Comparison of ENCODE assay signal across 20 cellular contexts in the genomic region with DNA sequence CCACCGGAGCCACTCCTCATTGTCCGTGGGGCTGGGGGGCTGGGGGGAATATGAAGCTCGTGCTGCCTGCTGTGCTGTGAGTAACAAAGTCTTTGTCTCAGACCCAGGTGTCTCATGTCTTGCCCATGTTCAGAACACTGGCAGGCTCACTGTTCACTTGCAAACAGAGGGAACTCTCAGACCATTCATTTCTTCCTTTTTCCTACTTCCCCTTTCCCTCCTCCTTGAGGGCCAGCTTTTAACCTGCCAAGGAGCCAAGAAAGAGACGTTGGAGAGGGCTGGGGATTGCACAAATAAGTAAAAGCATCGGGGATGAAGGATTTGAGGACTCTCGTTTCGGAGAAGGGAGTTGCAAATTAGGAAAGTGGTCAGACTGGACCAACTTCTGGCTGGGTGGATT. TPM values are rescaled to one million over a fixed set of nuclear protein-coding genes. Genes with fewer than 3 reads are reported as not detected.
A peak's percentile ranks its signal among the peaks of the same experiment; 100 is the strongest.
DNase-seq lines count a peak whose midpoint lies in the region; ATAC-seq, FAIRE-seq and TF ChIP-seq lines count a peak whose summit lies in the region.
"Had no signal": no experiment of that assay in that cellular context is flagged by ENCODE, and none has a peak within 500 bp of the region (broad histone marks: within the 10 kb centered on the region; RNA-seq: fewer than 3 reads in every experiment).

No MANE protein-coding gene starts in this region.

- H2BK20ac ChIP-seq in IMR-90 (ENCODE audit: low read depth, low read length) = no peak overlapping the region

- H3K4me2 ChIP-seq in IMR-90 (ENCODE audit: low read depth, low read length) (no peak overlapping the region), K562 (ENCODE audit: insufficient read depth, low read length) (no peak overlapping the region)
- H3K4me2 ChIP-seq: GM23338 had no signal

- H3K9ac ChIP-seq in IMR-90 (ENCODE audit: low read depth, low read length) (no peak overlapping the region), K562 (ENCODE audit: insufficient read depth in 1 of 2, low read depth in 2 of 2, low read length in 2 of 2) (no peak overlapping the region; a peak in 1 of 4 replicates)

- H3K36me3 ChIP-seq in IMR-90 (ENCODE audit: control insufficient read depth, insufficient read depth, low read length) = no peaks in the 10 kb centered on the region
- H3K36me3 ChIP-seq in K562 (ENCODE audit: control insufficient read depth, insufficient read depth, low read length) = no peaks in the 10 kb centered on the region

- TF ChIP-seq RAD21 in IMR-90 (IDR thresholded peaks at IDR 0.05; ENCODE audit: low read length) (no peak), K562 (CRISPR knock-in tag; conservative IDR thresholded peaks at IDR 0.05 in 1 of 2, IDR thresholded peaks at IDR 0.05 in 1 of 2) (no peak)

- H3K4me1 ChIP-seq in IMR-90 (ENCODE audit: control insufficient read depth, insufficient read depth, low read length) (no peaks in the 10 kb centered on the region), K562 (replicated peaks in 1 of 2; ENCODE audit: control insufficient read depth in 2 of 2, insufficient read depth in 2 of 2, low read length in 2 of 2) (peaks cover 0 to 19% of the 10 kb centered on the region in 2 experiments; a peak in 2 of 5 replicates)

- no peak overlapping the region for H3K14ac ChIP-seq in IMR-90 (replicated peaks; ENCODE audit: low read depth, low read length)

- dilution Hi-C loops in IMR-90 (cut with HindIII; ENCODE audit: low sequenced_read_pairs, unreplicated experiment) = no loop called here

- H3K23ac ChIP-seq in IMR-90 (ENCODE audit: low read depth, low read length) = no peak overlapping the region

- no peak overlapping the region for H2BK120ac ChIP-seq in IMR-90 (ENCODE audit: low read depth, low read length)

- no peaks in the 10 kb centered on the region for H3K79me1 ChIP-seq in IMR-90 (ENCODE audit: low read depth in 1 of 2, low read length in 2 of 2)

- POLR2A ChIA-PET in IMR-90 (lab: Charles Lee; ENCODE audit: unreplicated experiment) (no interaction called here), K562 (lab: Yijun Ruan, JAX) (interaction anchor here (1.0 kb wide), 1 partner anchor 73 kb away, joined by 4 read pairs; no protein-coding TSS in a partner anchor)

- in situ Hi-C loops in IMR-90 (cut with MboI; ENCODE audit: low sequenced_read_pairs) = no loop called here
- in situ Hi-C loops in K562 (cut with MboI) = no loop called here

- H3K56ac ChIP-seq in IMR-90 (ENCODE audit: extremely low read depth, insufficient read depth, low read length) = no peak overlapping the region

- intact Hi-C loops in IMR-90 (cut with micrococcal nuclease) (no loop called here), K562 (cut with micrococcal nuclease) (no loop called here)

- H3K9me1 ChIP-seq in IMR-90 (ENCODE audit: insufficient read depth, low read length) (no peaks in the 10 kb centered on the region), K562 (ENCODE audit: control insufficient read depth, insufficient read depth, low read length) (no peaks in the 10 kb centered on the region)

- peaks cover 10% of the 10 kb centered on the region for H3K27me3 ChIP-seq in IMR-90 (ENCODE audit: control insufficient read depth, insufficient read depth, low read length)
- H3K27me3 ChIP-seq in K562 (ENCODE audit: control insufficient read depth in 2 of 2, insufficient read depth in 2 of 2, low read length in 2 of 2) = peaks cover 0 to 8% of the 10 kb centered on the region in 2 experiments; a peak in 4 of 5 replicates

- no peak for TF ChIP-seq EP300 in K562 (IDR thresholded peaks at IDR 0.05; ENCODE audit: low read length)

- no peak overlapping the region for H2AK9ac ChIP-seq in IMR-90 (replicated peaks; ENCODE audit: low read depth, low read length, poor library complexity)

- H3K18ac ChIP-seq in IMR-90 (ENCODE audit: low read depth, low read length) = no peak overlapping the region

- CTCF ChIA-PET in IMR-90 (lab: Yijun Ruan, JAX) = no interaction called here
- CTCF ChIA-PET in K562 (lab: Yijun Ruan, JAX; ENCODE audit: low intra/inter-chr PET ratio) = interaction anchor here (1.6 kb wide), 1 partner anchor 68 kb away, joined by 8 read pairs; no protein-coding TSS in a partner anchor

- ATAC-seq in IMR-90 (ENCODE audit: low read depth) (no peak), K562 (no peak), HG03457 (IDR thresholded peaks at IDR 0.05; ENCODE audit: unreplicated experiment) (no peak), HG02970 (IDR thresholded peaks at IDR 0.05; ENCODE audit: low FRiP score, unreplicated experiment) (no peak)
- ATAC-seq: GM23338, HCT116, Panc1, Right ventricle myocardium inferior, SK-N-SH treated with all-trans-retinoic acid at 6 μM for 48 hours had no signal

- H3K27ac ChIP-seq in IMR-90 (ENCODE audit: insufficient read depth, low read length) (no peak overlapping the region), K562 (ENCODE audit: extremely low read depth, low read depth, low read length) (no peak overlapping the region)

- no peak overlapping the region for H2AK5ac ChIP-seq in IMR-90 (ENCODE audit: low read depth, low read length)

- H3K4me3 ChIP-seq in IMR-90 (ENCODE audit: insufficient read depth, low read depth, low read length) = no peak overlapping the region
- H3K4me3 ChIP-seq in K562 = no peak overlapping the region
- H3K4me3 ChIP-seq: GM23338 had no signal

- no peak overlapping the region for H4K8ac ChIP-seq in IMR-90 (ENCODE audit: low read depth in 2 of 2, low read length in 2 of 2)

- no CpG with 5 or more reads among the region's 7 CpGs for WGBS in IMR-90 (ENCODE audit: extremely low coverage in 2 of 2, insufficient read length in 1 of 2), 2 experiments
- WGBS in K562 (ENCODE audit: insufficient coverage, low coverage, missing lambda C conversion rate) = 16% methylated on average over 6 of the region's 7 CpGs

- no peak overlapping the region for H3K4ac ChIP-seq in IMR-90 (ENCODE audit: low read depth, low read length)

- TF ChIP-seq POLR2A in IMR-90 (IDR thresholded peaks at IDR 0.05; ENCODE audit: low read depth, low read length) (no peak), K562 (conservative IDR thresholded peaks at IDR 0.05) (no peak)

- no peaks in the 10 kb centered on the region for H3K79me2 ChIP-seq in K562 (ENCODE audit: control insufficient read depth, insufficient read depth, low read length)

- BruUV-seq in IMR-90 (replicated peaks; lab: Mats Ljungman, UMichigan) = no TSS peak
- no TSS peak for BruUV-seq in K562 (replicated peaks; lab: Mats Ljungman, UMichigan)

- peak; percentile 14 to 22 for DNase-seq in AML-193 (lab: John Stamatoyannopoulos, UW)
- DNase-seq in IMR-90 = no peak
- DNase-seq in NOMO-1 treated with DMSO at 0.1 percent for 48 hours (lab: John Stamatoyannopoulos, UW; ENCODE audit: unreplicated experiment) = peak; percentile 57
- DNase-seq in K562 (ENCODE audit: extremely low read depth in 1 of 4, low spot score in 3 of 4) = peak in 1 of 4 experiments; percentile 1
- no peak for DNase-seq in NCI-H2227 (lab: John Stamatoyannopoulos, UW; ENCODE audit: unreplicated experiment)
- DNase-seq in GM19239 (ENCODE audit: insufficient read length, low spot score) = no peak
- DNase-seq: CD4-positive, CD25-positive, alpha-beta regulatory T cell; EL; NCI-H187; NCI-H446; NK-92 treated with Interleukin-12 subunit alpha and Interleukin-12 subunit beta, amount 100 ng/mL, for 24 hours; T-helper 2 cell had no signal

- no peak for FAIRE-seq in K562 (lab: Jason Lieb, UNC)
- FAIRE-seq in GM19239 (lab: Jason Lieb, UNC) = no peak
- FAIRE-seq: A204.1 had no signal

- H4K20me1 ChIP-seq in IMR-90 (ENCODE audit: insufficient read depth, low read length) (no peaks in the 10 kb centered on the region), K562 (replicated peaks; ENCODE audit: control insufficient read depth, insufficient read depth, low read length) (no peaks in the 10 kb centered on the region)

- H3K9me3 ChIP-seq in IMR-90 (ENCODE audit: control insufficient read depth, insufficient read depth, low read length) (no peaks in the 10 kb centered on the region; the same call in 1 of the 2 replicates), K562 (replicated peaks; ENCODE audit: control insufficient read depth, insufficient read depth, low read depth, low read length) (no peaks in the 10 kb centered on the region)

- no peak for TF ChIP-seq CTCF in IMR-90 (conservative IDR thresholded peaks at IDR 0.05; ENCODE audit: low read depth, low read length)
- no peak for TF ChIP-seq CTCF in K562 (IDR thresholded peaks at IDR 0.05 in 2 of 3, conservative IDR thresholded peaks at IDR 0.05 in 1 of 3; ENCODE audit: insufficient read depth in 2 of 3, low read depth in 1 of 3, low read length in 3 of 3)

- no peak overlapping the region for H2BK5ac ChIP-seq in IMR-90 (ENCODE audit: low read depth, low read length, poor library complexity, severe bottlenecking)

- H2BK15ac ChIP-seq in IMR-90 (ENCODE audit: low read depth, low read length) = no peak overlapping the region

- peak overlapping the region; percentile 61 for H2AFZ ChIP-seq in IMR-90 (replicated peaks; ENCODE audit: low read length, poor library complexity)
- H2AFZ ChIP-seq in K562 (ENCODE audit: low read depth, low read length) = no peak overlapping the region
- H2AFZ ChIP-seq: GM23338 had no signal

- no peak overlapping the region for H4K91ac ChIP-seq in IMR-90 (ENCODE audit: insufficient read depth, low read depth, low read length)

- no peak overlapping the region for H4K5ac ChIP-seq in IMR-90 (ENCODE audit: low read depth, low read length)

RNA-seq across cellular contexts. Expression of a gene that starts 21.6 kb away (rescaled TPM):
- total RNA-seq in IMR-90 (2012; rRNA removed) (under 0.01 TPM in 2 replicates), K562 (2014; rRNA removed) (0.49 and 0.50 TPM in 2 replicates), K562 (2014; rRNA removed; fragmentation: Illumina TruSeq; extraction: Trizol) (0.19 and 0.25 TPM in 2 replicates), K562 (2015; rRNA removed; fragmentation: Illumina TruSeq; extraction: Trizol) (0.98 and 1.0 TPM in 2 replicates), K562 (2021) (0.49 and 1.1 TPM in 2 replicates)
- polyA plus RNA-seq in IMR-90 (2012; rRNA removed) (0.10 and 0.19 TPM in 2 replicates), K562 (2011; rRNA removed) (0.01 and 0.22 TPM in 2 replicates), K562 (2014; fragmentation: Illumina TruSeq; extraction: Trizol) (0.22 and 0.24 TPM in 2 replicates), K562 (2014; fragmentation: Nextera tagmentation; extraction: Ambion mirVana) (under 1 TPM in 1 of 2 experiments, not detected in 1; 0.01 TPM), K562 (2014; rRNA removed) (0.23 and 0.46 TPM in 2 replicates)
- polyA plus RNA-seq in IMR-90 (2012; cell fraction: cytosol; rRNA removed) = 0.15 and 0.43 TPM in 2 replicates
- polyA plus RNA-seq in IMR-90 (2012; cell fraction: nucleus; rRNA removed; ENCODE audit: low replicate concordance) = 1.9 and 3.3 TPM in 2 replicates
- total RNA-seq in K562 (2011; cell fraction: chromatin; rRNA removed; ENCODE audit: low replicate concordance) = 0.23 and 0.51 TPM in 2 replicates
- 0.26 and 0.50 TPM in 2 replicates for total RNA-seq in K562 (2011; cell fraction: nucleolus; rRNA removed)
- 0.23 and 0.44 TPM in 2 replicates for total RNA-seq in K562 (2011; cell fraction: nucleoplasm; rRNA removed)
- 0.34 and 1.1 TPM in 2 replicates for polyA plus RNA-seq in K562 (2011; cell fraction: cytosol; rRNA removed)
- polyA plus RNA-seq in K562 (2011; cell fraction: nucleus; rRNA removed) = 0.27 and 0.41 TPM in 2 replicates
- polyA plus RNA-seq in K562 (2012) = 0.59 and 3.2 TPM in 2 replicates
- 0.06 TPM in 1 of 2 replicates, not detected in the other for polyA minus RNA-seq in K562 (2011; rRNA and poly(A)+ RNA removed)
- not detected in 2 replicates for polyA minus RNA-seq in K562 (2011; cell fraction: cytosol; rRNA and poly(A)+ RNA removed)
- 0.13 and 0.33 TPM in 2 replicates for polyA minus RNA-seq in K562 (2011; cell fraction: nucleus; rRNA and poly(A)+ RNA removed)
- polyA plus RNA-seq: GM23338 had no signal

RNA-seq across cellular contexts. Expression of a gene that starts 22.8 kb away (rescaled TPM):
- 17.7 and 19.7 TPM in 2 replicates for total RNA-seq in IMR-90 (2012; rRNA removed)
- polyA plus RNA-seq in IMR-90 (2012; rRNA removed) = 18.6 and 21.4 TPM in 2 replicates
- polyA plus RNA-seq in IMR-90 (2012; cell fraction: cytosol; rRNA removed) = 17.8 and 18.2 TPM in 2 replicates
- polyA plus RNA-seq in IMR-90 (2012; cell fraction: nucleus; rRNA removed; ENCODE audit: low replicate concordance) = 9.9 and 13.1 TPM in 2 replicates
- total RNA-seq in K562 (2011; cell fraction: chromatin; rRNA removed; ENCODE audit: low replicate concordance) = 13.4 and 22.4 TPM in 2 replicates
- total RNA-seq in K562 (2011; cell fraction: nucleolus; rRNA removed) = 17.5 TPM in 2 replicates
- total RNA-seq in K562 (2011; cell fraction: nucleoplasm; rRNA removed) = 18.6 and 23.1 TPM in 2 replicates
- 33.9 and 41.3 TPM in 2 replicates for total RNA-seq in K562 (2014; rRNA removed)
- 15.8 and 17.3 TPM in 2 replicates for total RNA-seq in K562 (2014; rRNA removed; fragmentation: Illumina TruSeq; extraction: Trizol)
- 23.0 and 23.9 TPM in 2 replicates for total RNA-seq in K562 (2015; rRNA removed; fragmentation: Illumina TruSeq; extraction: Trizol)
- total RNA-seq in K562 (2021) = 43.3 and 44.2 TPM in 2 replicates
- polyA plus RNA-seq in K562 (2011; rRNA removed) = 25.1 and 34.5 TPM in 2 replicates
- polyA plus RNA-seq in K562 (2011; cell fraction: cytosol; rRNA removed) = 33.5 and 50.8 TPM in 2 replicates
- 14.4 and 19.3 TPM in 2 replicates for polyA plus RNA-seq in K562 (2011; cell fraction: nucleus; rRNA removed)
- 32.1 and 37.8 TPM in 2 replicates for polyA plus RNA-seq in K562 (2012)
- polyA plus RNA-seq in K562 (2014; fragmentation: Illumina TruSeq; extraction: Trizol) = 16.7 and 27.1 TPM in 2 replicates
- 10 to 100 TPM in 1 of 2 experiments, 1 to 10 TPM in 1; 6.6 to 10.3 TPM for polyA plus RNA-seq in K562 (2014; fragmentation: Nextera tagmentation; extraction: Ambion mirVana)
- polyA plus RNA-seq in K562 (2014; rRNA removed) = 36.9 and 43.3 TPM in 2 replicates
- 17.1 and 17.8 TPM in 2 replicates for polyA minus RNA-seq in K562 (2011; rRNA and poly(A)+ RNA removed)
- polyA minus RNA-seq in K562 (2011; cell fraction: cytosol; rRNA and poly(A)+ RNA removed) = 17.8 and 25.3 TPM in 2 replicates
- polyA minus RNA-seq in K562 (2011; cell fraction: nucleus; rRNA and poly(A)+ RNA removed) = 5.7 and 7.2 TPM in 2 replicates

RNA-seq across cellular contexts. Expression of a gene that starts 58.1 kb away (rescaled TPM):
- 2.2 and 2.7 TPM in 2 replicates for total RNA-seq in IMR-90 (2012; rRNA removed)
- polyA plus RNA-seq in IMR-90 (2012; rRNA removed) = 5.2 and 6.2 TPM in 2 replicates
- polyA plus RNA-seq in IMR-90 (2012; cell fraction: cytosol; rRNA removed) = 3.5 and 4.0 TPM in 2 replicates
- polyA plus RNA-seq in IMR-90 (2012; cell fraction: nucleus; rRNA removed; ENCODE audit: low replicate concordance) = 10.8 and 12.0 TPM in 2 replicates
- 4.9 and 7.5 TPM in 2 replicates for total RNA-seq in K562 (2011; cell fraction: chromatin; rRNA removed; ENCODE audit: low replicate concordance)
- total RNA-seq in K562 (2011; cell fraction: nucleolus; rRNA removed) = 4.7 and 5.3 TPM in 2 replicates
- total RNA-seq in K562 (2011; cell fraction: nucleoplasm; rRNA removed) = 3.8 and 4.7 TPM in 2 replicates
- total RNA-seq in K562 (2014; rRNA removed) = 3.2 and 4.0 TPM in 2 replicates
- 1.4 and 1.8 TPM in 2 replicates for total RNA-seq in K562 (2014; rRNA removed; fragmentation: Illumina TruSeq; extraction: Trizol)
- 2.1 and 2.2 TPM in 2 replicates for total RNA-seq in K562 (2015; rRNA removed; fragmentation: Illumina TruSeq; extraction: Trizol)
- total RNA-seq in K562 (2021) = 3.9 and 4.4 TPM in 2 replicates
- polyA plus RNA-seq in K562 (2011; rRNA removed) = 2.5 and 2.6 TPM in 2 replicates
- 1.8 and 3.1 TPM in 2 replicates for polyA plus RNA-seq in K562 (2011; cell fraction: cytosol; rRNA removed)
- polyA plus RNA-seq in K562 (2011; cell fraction: nucleus; rRNA removed) = 5.7 and 10.6 TPM in 2 replicates
- polyA plus RNA-seq in K562 (2012) = 3.0 and 3.1 TPM in 2 replicates
- polyA plus RNA-seq in K562 (2014; fragmentation: Illumina TruSeq; extraction: Trizol) = 3.2 TPM in 2 replicates
- polyA plus RNA-seq in K562 (2014; fragmentation: Nextera tagmentation; extraction: Ambion mirVana) = under 1 TPM; 0.04 to 0.25 TPM
- polyA plus RNA-seq in K562 (2014; rRNA removed) = 2.2 and 2.7 TPM in 2 replicates
- polyA minus RNA-seq in K562 (2011; rRNA and poly(A)+ RNA removed) = 1.4 and 1.9 TPM in 2 replicates
- 1.4 and 2.5 TPM in 2 replicates for polyA minus RNA-seq in K562 (2011; cell fraction: cytosol; rRNA and poly(A)+ RNA removed)
- 2.7 and 3.2 TPM in 2 replicates for polyA minus RNA-seq in K562 (2011; cell fraction: nucleus; rRNA and poly(A)+ RNA removed)

Comparison
In these comparisons a context has a peak if more than half of its experiments do, and no peak if none do; other contexts are left out.
1. DNase-seq: peak in AML-193 (2 of 2) and NOMO-1 treated with DMSO at 0.1 percent for 48 hours (single experiment); none in IMR-90 (single experiment), NCI-H2227 (single experiment) and GM19239 (single experiment).